16 cellular contexts compared by ENCODE assay signal in genomic region chr10:73876157-73876556, GRCh38. TPM values are rescaled to one million over a fixed set of nuclear protein-coding genes. Genes with fewer than 3 reads are reported as not detected.
A peak's percentile ranks its signal among the peaks of the same experiment; 100 is the strongest.
DNase-seq lines count a peak whose midpoint lies in the region; ATAC-seq and TF ChIP-seq lines count a peak whose summit lies in the region.
"Had no signal": no experiment of that assay in that cellular context is flagged by ENCODE, and none has a peak within 500 bp of the region (broad histone marks: within the 10 kb centered on the region; RNA-seq: fewer than 3 reads in every experiment).

No MANE protein-coding gene starts in this region.

- H3K4me3 ChIP-seq in PC-9 (peak overlapping the region; percentile 39; the same call in 1 of the 2 replicates), psoas muscle (no peak overlapping the region)
- H3K4me3 ChIP-seq: heart left ventricle, skin epidermis had no signal

- peak; percentile 4 for ATAC-seq in esophagus mucosa
- ATAC-seq in psoas muscle: no peak
- ATAC-seq in GM18868 (IDR thresholded peaks at IDR 0.05; ENCODE audit: unreplicated experiment): no peak
- ATAC-seq in GM21717 (IDR thresholded peaks at IDR 0.05; ENCODE audit: unreplicated experiment): no peak
- no peak for ATAC-seq in GM21515 (IDR thresholded peaks at IDR 0.05; ENCODE audit: unreplicated experiment)
- ATAC-seq: activated T-helper 17 cell treated with anti-CD3 and anti-CD28 coated beads, Interleukin-2, amount 50 U/mL, for 72 hours; heart left ventricle; left cardiac atrium; stimulated activated naive CD8-positive, alpha-beta T cell treated with anti-CD3 and anti-CD28 coated beads, Interleukin-15, amount 100 ng/mL, for 72 hours had no signal

- peaks cover 63% of the 10 kb centered on the region for H3K4me1 Mint-ChIP-seq in Calu3 (ENCODE audit: low read depth, unreplicated experiment)

- TF ChIP-seq CTCF in Calu3 (IDR thresholded peaks at IDR 0.05; ENCODE audit: unreplicated experiment) (no peak), PC-9 (conservative IDR thresholded peaks at IDR 0.05) (no peak), psoas muscle (IDR thresholded peaks at IDR 0.05) (no peak)

- DNase-seq in Calu3 (peak; percentile 49), PC-9 (peak; percentile 83 to 87), psoas muscle (no peak)
- DNase-seq: activated CD4-positive, CD25-positive, alpha-beta regulatory T cell treated with anti-CD3 and anti-CD28 coated beads, Interleukin-2, amount 50 U/mL, for 72 hours; heart left ventricle; left cardiac atrium; MV-4-11; NCI-H226; stimulated activated naive CD8-positive, alpha-beta T cell treated with anti-CD3 and anti-CD28 coated beads, Interleukin-15, amount 100 ng/mL, for 72 hours; SW 1271 had no signal

- H3K9me2 ChIP-seq in PC-9 (ENCODE audit: insufficient read depth): no peaks in the 10 kb centered on the region

- no peaks in the 10 kb centered on the region for H3K27me3 ChIP-seq in PC-9 (ENCODE audit: insufficient read depth, low read depth)
- no peaks in the 10 kb centered on the region for H3K27me3 ChIP-seq in psoas muscle (ENCODE audit: insufficient read depth in 3 of 3, low read length in 2 of 3)
- H3K27me3 ChIP-seq: heart left ventricle had no signal

- WGBS in psoas muscle, 3 donors: 7 to 52% (median 45%) methylated on average over 3 to 4 of the region's 4 CpGs

- peaks cover 62% of the 10 kb centered on the region for H3K4me1 ChIP-seq in PC-9 (replicated peaks; ENCODE audit: insufficient read depth)
- peaks cover 48% of the 10 kb centered on the region for H3K4me1 ChIP-seq in psoas muscle

- H3K36me3 Mint-ChIP-seq in Calu3 (ENCODE audit: insufficient read depth, unreplicated experiment): peaks cover 53% of the 10 kb centered on the region

- H3K9me3 ChIP-seq in PC-9 (ENCODE audit: insufficient read depth, low read depth): no peaks in the 10 kb centered on the region
- no peaks in the 10 kb centered on the region for H3K9me3 ChIP-seq in psoas muscle
- H3K9me3 ChIP-seq: heart left ventricle had no signal

- H3K9me3 Mint-ChIP-seq in Calu3 (ENCODE audit: low read depth, unreplicated experiment): no peaks in the 10 kb centered on the region
- H3K9me3 Mint-ChIP-seq: activated T-helper 17 cell treated with anti-CD3 and anti-CD28 coated beads, Interleukin-2, amount 50 U/mL, for 72 hours; stimulated activated naive CD8-positive, alpha-beta T cell treated with anti-CD3 and anti-CD28 coated beads, Interleukin-15, amount 100 ng/mL, for 72 hours had no signal

- POLR2A ChIA-PET in PC-9 (lab: Charles Lee; ENCODE audit: unreplicated experiment): interaction anchor here (0.5 to 0.7 kb wide), 4 partner anchors 26 to 251 kb away, joined by 3 to 11 read pairs (median 4); no protein-coding TSS in a partner anchor

- peak overlapping the region; percentile 77 for H3K4me2 ChIP-seq in PC-9

- H2AFZ ChIP-seq in PC-9: no peak overlapping the region

- no peaks in the 10 kb centered on the region for H3K27me3 Mint-ChIP-seq in Calu3 (ENCODE audit: unreplicated experiment)
- H3K27me3 Mint-ChIP-seq: activated T-helper 17 cell treated with anti-CD3 and anti-CD28 coated beads, Interleukin-2, amount 50 U/mL, for 72 hours had no signal

- H3K79me2 ChIP-seq in PC-9 (ENCODE audit: low read depth): peaks cover 23% of the 10 kb centered on the region

- no TSS peak for BruUV-seq in Calu3 (replicated peaks; lab: Mats Ljungman, UMichigan)
- no TSS peak for BruUV-seq in PC-9 (replicated peaks; lab: Mats Ljungman, UMichigan)

- H3K4me3 Mint-ChIP-seq in Calu3 (ENCODE audit: low read depth, unreplicated experiment): no peak overlapping the region

- CTCF ChIA-PET in Calu3 (lab: Charles Lee) (interaction anchor here (1.9 to 2.0 kb wide), 2 partner anchors 10 to 12 kb away, joined by 7 read pairs; no protein-coding TSS in a partner anchor), PC-9 (lab: Charles Lee) (interaction anchor here (0.7 to 1.2 kb wide), 3 partner anchors 14 to 116 kb away, joined by 3 to 5 read pairs (median 3); no protein-coding TSS in a partner anchor)

- H3K36me3 ChIP-seq in PC-9 (ENCODE audit: low read depth) (peaks cover 11% of the 10 kb centered on the region), psoas muscle (ENCODE audit: insufficient read depth in 1 of 2, low read depth in 1 of 2) (no peaks in the 10 kb centered on the region)

- no peak overlapping the region for H3K27ac Mint-ChIP-seq in Calu3 (ENCODE audit: unreplicated experiment)
- H3K27ac Mint-ChIP-seq: activated T-helper 17 cell treated with anti-CD3 and anti-CD28 coated beads, Interleukin-2, amount 50 U/mL, for 72 hours; stimulated activated naive CD8-positive, alpha-beta T cell treated with anti-CD3 and anti-CD28 coated beads, Interleukin-15, amount 100 ng/mL, for 72 hours had no signal

- peak overlapping the region; percentile 73 for H3K27ac ChIP-seq in PC-9
- H3K27ac ChIP-seq in psoas muscle: peak overlapping the region; percentile 95

- no peaks in the 10 kb centered on the region for H4K20me1 ChIP-seq in PC-9 (ENCODE audit: insufficient read depth)

- intact Hi-C loops in Calu3 (cut with micrococcal nuclease; ENCODE audit: unreplicated experiment): loop anchor here (10.0 kb wide), 1 partner anchor 101 kb away; a partner anchor contains a TSS
- intact Hi-C loops in PC-9 (cut with micrococcal nuclease; ENCODE audit: unreplicated experiment): loop anchor here (5.0 kb wide), 2 partner anchors 89 to 224 kb away; partner anchors contain the start of gene ZSWIM8
- intact Hi-C loops in psoas muscle (cut with DNase I): loop anchor here in 1 of 2 donors (5.0 kb wide), 1 partner anchor 769 kb away; no protein-coding TSS in a partner anchor

- H3F3A ChIP-seq in PC-9 (ENCODE audit: insufficient read depth, low read depth): peaks cover 56% of the 10 kb centered on the region

RNA-seq across cellular contexts. Expression of gene CAMK2G, which starts 1.8 kb away (rescaled TPM):
- total RNA-seq in Calu3 (2022) (58.1 and 58.9 TPM in 2 replicates), PC-9 (2021) (125 and 147 TPM in 2 replicates), esophagus mucosa (18.9 TPM), psoas muscle (10 to 100 TPM; 34.2 to 60.3 (median 50.8) TPM)
- 10 to 100 TPM; 15.8 to 58.5 (median 34.4) TPM for polyA plus RNA-seq in psoas muscle

RNA-seq across cellular contexts. Expression of gene PLAU, which starts 34.8 kb away (rescaled TPM):
- total RNA-seq in Calu3 (2022): 655 and 706 TPM in 2 replicates
- total RNA-seq in PC-9 (2021): 90.3 and 94.9 TPM in 2 replicates
- 19.4 TPM for total RNA-seq in esophagus mucosa
- total RNA-seq in psoas muscle: 10 to 100 TPM in 2 of 4 donors, 1 to 10 TPM in 2; 5.0 to 18.2 (median 10.6) TPM
- 1 to 10 TPM; 3.8 to 7.6 (median 7.1) TPM for polyA plus RNA-seq in psoas muscle

Comparison
In these comparisons a context has a peak if more than half of its experiments do, and no peak if none do; other contexts are left out.
1. DNase-seq: peak in Calu3 (single experiment) and PC-9 (2 of 2); none in psoas muscle (0 of 2).